Comparison of ENCODE assay signal across 12 cellular contexts in the genomic region with DNA sequence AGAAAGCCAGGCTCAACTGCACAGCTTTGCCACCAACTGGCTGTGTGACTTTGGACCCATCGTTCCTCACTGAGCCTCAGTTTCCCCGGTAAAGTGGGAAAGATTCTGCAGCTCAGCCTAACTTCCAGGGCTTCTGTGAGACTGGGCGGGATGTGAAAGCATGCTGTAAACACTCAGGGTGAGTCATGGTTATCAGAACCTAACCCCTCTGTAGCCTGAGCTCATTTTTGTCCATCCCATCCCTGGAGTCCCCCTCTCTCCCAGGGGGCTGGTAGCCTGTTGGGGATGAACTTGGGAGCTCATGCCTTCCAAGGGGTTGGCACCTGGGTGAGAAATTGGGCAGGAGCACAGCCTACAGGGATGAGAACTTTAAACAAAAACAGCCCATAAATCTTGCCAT. TPM values are rescaled to one million over a fixed set of nuclear protein-coding genes. Genes with fewer than 3 reads are reported as not detected.
DNase-seq lines count a peak whose midpoint lies in the region; ATAC-seq and TF ChIP-seq lines count a peak whose summit lies in the region.
"Had no signal": no experiment of that assay in that cellular context is flagged by ENCODE, and none has a peak within 500 bp of the region (broad histone marks: within the 10 kb centered on the region; RNA-seq: fewer than 3 reads in every experiment).

No MANE protein-coding gene starts in this region.

- H3K4me1 Mint-ChIP-seq in activated CD4-positive, alpha-beta T cell treated with anti-CD3 and anti-CD28 coated beads, Interleukin-2, amount 10 ng/mL, durations not matched to agents 7 days and 5 days = peaks cover 73% of the 10 kb centered on the region
- H3K4me1 Mint-ChIP-seq in activated CD4-positive, alpha-beta memory T cell treated with anti-CD3 and anti-CD28 coated beads for 36 hours (ENCODE audit: low read depth) = peaks cover 72% of the 10 kb centered on the region

- no peak for ATAC-seq in gastroesophageal sphincter

- H3K4me3 ChIP-seq in gastroesophageal sphincter (peak overlapping the region in 1 of 2 donors; percentile 94), stomach smooth muscle (ENCODE audit: low read length in 2 of 2) (peak overlapping the region; percentile 93 to 94)

- CTCF ChIA-PET in activated CD4-positive, alpha-beta T cell treated with anti-CD3 and anti-CD28 coated beads, Interleukin-2, amount 10 ng/mL, durations not matched to agents 7 days and 5 days (lab: Charles Lee) = interaction anchor here (0.8 to 3.0 kb wide), 6 partner anchors 9 to 57 kb away, joined by 3 to 12 read pairs (median 4); no protein-coding TSS in a partner anchor
- CTCF ChIA-PET in activated CD4-positive, alpha-beta memory T cell treated with anti-CD3 and anti-CD28 coated beads for 36 hours (lab: Charles Lee) = interaction anchor here (0.8 to 3.5 kb wide), 6 partner anchors 9 to 96 kb away, joined by 3 to 43 read pairs (median 6); no protein-coding TSS in a partner anchor

- H3K27ac ChIP-seq in gastroesophageal sphincter (peak overlapping the region; percentile 69 to 94 (median 90)), stomach smooth muscle (ENCODE audit: low read length) (peak overlapping the region; percentile 87)

- no peak for DNase-seq in activated CD4-positive, alpha-beta T cell treated with anti-CD3 and anti-CD28 coated beads, Interleukin-2, amount 10 ng/mL, durations not matched to agents 7 days and 5 days
- no peak for DNase-seq in activated CD4-positive, alpha-beta T cell treated with anti-CD3 and anti-CD28 coated beads for 4 hours
- no peak for DNase-seq in activated CD4-positive, alpha-beta memory T cell treated with anti-CD3 and anti-CD28 coated beads for 36 hours
- no peak for DNase-seq in anterior cingulate cortex (lab: John Stamatoyannopoulos, UW)
- DNase-seq in amygdala (lab: John Stamatoyannopoulos, UW) = no peak
- DNase-seq in GM10266 (ENCODE audit: extremely low spot score) = no peak
- DNase-seq: activated CD4-positive, alpha-beta T cell treated with anti-CD3 and anti-CD28 coated beads for 1 hour; effector CD4-positive, alpha-beta T cell; mammary epithelial cell had no signal

- H3K27ac Mint-ChIP-seq in activated CD4-positive, alpha-beta T cell treated with anti-CD3 and anti-CD28 coated beads, Interleukin-2, amount 10 ng/mL, durations not matched to agents 7 days and 5 days = peak overlapping the region; percentile 88
- peak overlapping the region; percentile 86 for H3K27ac Mint-ChIP-seq in activated CD4-positive, alpha-beta memory T cell treated with anti-CD3 and anti-CD28 coated beads for 36 hours

- H3K9me3 ChIP-seq in gastroesophageal sphincter (no peaks in the 10 kb centered on the region), stomach smooth muscle (ENCODE audit: control insufficient read depth in 2 of 2, low read length in 2 of 2) (no peaks in the 10 kb centered on the region)

- H3K36me3 ChIP-seq in gastroesophageal sphincter = no peaks in the 10 kb centered on the region
- peaks cover 0 to 2% of the 10 kb centered on the region in 2 donors for H3K36me3 ChIP-seq in stomach smooth muscle (ENCODE audit: control insufficient read depth in 2 of 2, insufficient read depth in 2 of 2, low read length in 2 of 2)

- peaks cover 59% of the 10 kb centered on the region for H3K36me3 Mint-ChIP-seq in activated CD4-positive, alpha-beta T cell treated with anti-CD3 and anti-CD28 coated beads, Interleukin-2, amount 10 ng/mL, durations not matched to agents 7 days and 5 days (ENCODE audit: low read depth)
- peaks cover 6% of the 10 kb centered on the region for H3K36me3 Mint-ChIP-seq in activated CD4-positive, alpha-beta memory T cell treated with anti-CD3 and anti-CD28 coated beads for 36 hours

- TF ChIP-seq POLR2A in gastroesophageal sphincter (IDR thresholded peaks at IDR 0.05) = no peak

- intact Hi-C loops in activated CD4-positive, alpha-beta memory T cell treated with anti-CD3 and anti-CD28 coated beads for 36 hours (cut with micrococcal nuclease) = no loop called here

- H3K27me3 Mint-ChIP-seq in activated CD4-positive, alpha-beta T cell treated with anti-CD3 and anti-CD28 coated beads, Interleukin-2, amount 10 ng/mL, durations not matched to agents 7 days and 5 days = no peaks in the 10 kb centered on the region
- H3K27me3 Mint-ChIP-seq in activated CD4-positive, alpha-beta memory T cell treated with anti-CD3 and anti-CD28 coated beads for 36 hours = no peaks in the 10 kb centered on the region

- H3K4me1 ChIP-seq in gastroesophageal sphincter (peaks cover 10 to 77% (median 32%) of the 10 kb centered on the region in 3 donors), stomach smooth muscle (ENCODE audit: control insufficient read depth, insufficient read depth, low read length) (peaks cover 64% of the 10 kb centered on the region)

- H3K27me3 ChIP-seq in gastroesophageal sphincter (no peaks in the 10 kb centered on the region), stomach smooth muscle (ENCODE audit: control insufficient read depth in 1 of 2, insufficient read depth in 2 of 2, low read length in 2 of 2) (no peaks in the 10 kb centered on the region)

- WGBS in gastroesophageal sphincter (ENCODE audit: low coverage in 1 of 2), 2 donors = 22 to 37% methylated on average over 2 to 3 of the region's 3 CpGs

- TF ChIP-seq EP300 in gastroesophageal sphincter (IDR thresholded peaks at IDR 0.05) = no peak

- TF ChIP-seq CTCF in gastroesophageal sphincter (IDR thresholded peaks at IDR 0.05) = no peak
- no peak for TF ChIP-seq CTCF in GM10266 (IDR thresholded peaks at IDR 0.05; ENCODE audit: control insufficient read depth, insufficient read depth, low read depth, missing control alignments)

- peak overlapping the region; percentile 82 for H3K4me3 Mint-ChIP-seq in activated CD4-positive, alpha-beta T cell treated with anti-CD3 and anti-CD28 coated beads, Interleukin-2, amount 10 ng/mL, durations not matched to agents 7 days and 5 days
- H3K4me3 Mint-ChIP-seq in activated CD4-positive, alpha-beta memory T cell treated with anti-CD3 and anti-CD28 coated beads for 36 hours = peak overlapping the region; percentile 89

- H3K9ac ChIP-seq in stomach smooth muscle (ENCODE audit: low read length in 2 of 2) = peak overlapping the region; percentile 90 to 93

- H3K9me3 Mint-ChIP-seq in activated CD4-positive, alpha-beta T cell treated with anti-CD3 and anti-CD28 coated beads, Interleukin-2, amount 10 ng/mL, durations not matched to agents 7 days and 5 days = no peaks in the 10 kb centered on the region
- no peaks in the 10 kb centered on the region for H3K9me3 Mint-ChIP-seq in activated CD4-positive, alpha-beta memory T cell treated with anti-CD3 and anti-CD28 coated beads for 36 hours

- POLR2A ChIA-PET in activated CD4-positive, alpha-beta T cell treated with anti-CD3 and anti-CD28 coated beads, Interleukin-2, amount 10 ng/mL, durations not matched to agents 7 days and 5 days (lab: Charles Lee) = interaction anchor here (0.7 kb wide), 1 partner anchor 438 kb away, joined by 3 read pairs; no protein-coding TSS in a partner anchor
- POLR2A ChIA-PET in activated CD4-positive, alpha-beta memory T cell treated with anti-CD3 and anti-CD28 coated beads for 36 hours (lab: Charles Lee) = interaction anchor here (0.7 to 3.6 kb wide), 3 partner anchors 8 to 20 kb away, joined by 3 to 95 read pairs (median 6); no protein-coding TSS in a partner anchor

RNA-seq across cellular contexts. Expression of a gene that starts 2.3 kb away (rescaled TPM):
- 10 to 100 TPM; 79.4 to 84.1 TPM for total RNA-seq in activated CD4-positive, alpha-beta T cell treated with anti-CD3 and anti-CD28 coated beads, Interleukin-2, amount 10 ng/mL, durations not matched to agents 7 days and 5 days
- total RNA-seq in activated CD4-positive, alpha-beta memory T cell treated with anti-CD3 and anti-CD28 coated beads for 36 hours = 10 to 100 TPM; 24.6 to 27.6 TPM
- total RNA-seq in gastroesophageal sphincter = 100 to 1,000 TPM; 204 to 317 (median 256) TPM
- total RNA-seq: A673 had no signal

RNA-seq across cellular contexts. Expression of a gene that starts 31.4 kb away (rescaled TPM):
- total RNA-seq in activated CD4-positive, alpha-beta T cell treated with anti-CD3 and anti-CD28 coated beads, Interleukin-2, amount 10 ng/mL, durations not matched to agents 7 days and 5 days = 10 to 100 TPM; 15.9 to 19.5 TPM
- total RNA-seq in activated CD4-positive, alpha-beta memory T cell treated with anti-CD3 and anti-CD28 coated beads for 36 hours = 10 to 100 TPM; 28.7 to 29.1 TPM
- 10 to 100 TPM; 23.3 to 37.2 (median 29.1) TPM for total RNA-seq in gastroesophageal sphincter
